In genomic region chr2:60267122-60267521, GRCh38 we compare ENCODE assay signal across 17 cellular contexts.
DNase-seq lines count a peak whose midpoint lies in the region; ATAC-seq lines count a peak whose summit lies in the region.
"Had no signal": no experiment of that assay in that cellular context is flagged by ENCODE, and none has a peak within 500 bp of the region (broad histone marks: within the 10 kb centered on the region; RNA-seq: fewer than 3 reads in every experiment).

No MANE protein-coding gene starts in this region.

- peaks cover 0 to 12% (median 7%) of the 10 kb centered on the region in 4 donors for H3K4me1 Mint-ChIP-seq in naive thymus-derived CD8-positive, alpha-beta T cell
- H3K4me1 Mint-ChIP-seq: CD4-positive, CD25-positive, alpha-beta regulatory T cell; CD8-positive, alpha-beta memory T cell had no signal

- POLR2A ChIA-PET in naive thymus-derived CD8-positive, alpha-beta T cell (lab: Charles Lee), result no interaction called here

- ATAC-seq in Right ventricle myocardium inferior (peak; percentile 45), left cardiac atrium (no peak), left ventricle myocardium superior (peak; percentile 67), HG03378 (IDR thresholded peaks at IDR 0.05; ENCODE audit: unreplicated experiment) (no peak)
- no peak for ATAC-seq in naive thymus-derived CD8-positive, alpha-beta T cell

- H3K36me3 Mint-ChIP-seq in naive thymus-derived CD8-positive, alpha-beta T cell, result no peaks in the 10 kb centered on the region
- H3K36me3 Mint-ChIP-seq: CD4-positive, CD25-positive, alpha-beta regulatory T cell; CD8-positive, alpha-beta memory T cell had no signal

- H3K4me3 Mint-ChIP-seq in naive thymus-derived CD8-positive, alpha-beta T cell, result no peak overlapping the region
- H3K4me3 Mint-ChIP-seq: CD4-positive, CD25-positive, alpha-beta regulatory T cell; CD8-positive, alpha-beta memory T cell had no signal

- intact Hi-C loops in Right ventricle myocardium inferior (cut with DNase I) (no loop called here), left cardiac atrium (cut with DNase I) (no loop called here), left ventricle myocardium superior (cut with micrococcal nuclease) (no loop called here)

- H3K27ac Mint-ChIP-seq in naive thymus-derived CD8-positive, alpha-beta T cell, result no peak overlapping the region
- H3K27ac Mint-ChIP-seq: CD8-positive, alpha-beta memory T cell had no signal

- DNase-seq in Right ventricle myocardium inferior (ENCODE audit: missing footprints) (no peak), left cardiac atrium (no peak), DMS53 (lab: John Stamatoyannopoulos, UW) (peak; percentile 15), DMS53 treated with DMSO at 0.1 percent for 48 hours (lab: John Stamatoyannopoulos, UW; ENCODE audit: unreplicated experiment) (peak; percentile 1), left ventricle myocardium superior (peak; percentile 52)
- no peak for DNase-seq in naive thymus-derived CD8-positive, alpha-beta T cell
- DNase-seq: ACHN; BE2C; C1 segment of cervical spinal cord; CD4-positive, CD25-positive, alpha-beta regulatory T cell; CD8-positive, alpha-beta memory T cell; COR-L47; DMS 273 treated with DMSO at 0.1 percent for 48 hours; DMS79; GDM1; GM23248 had no signal

- peaks cover 0 to 22% (median 8%) of the 10 kb centered on the region in 5 donors for H3K27me3 Mint-ChIP-seq in naive thymus-derived CD8-positive, alpha-beta T cell
- H3K27me3 Mint-ChIP-seq: CD4-positive, CD25-positive, alpha-beta regulatory T cell had no signal

- H3K9me3 Mint-ChIP-seq in naive thymus-derived CD8-positive, alpha-beta T cell, result peaks cover 0 to 4% (median 0%) of the 10 kb centered on the region in 9 donors

Comparison
In these comparisons a context has a peak if more than half of its experiments do, and no peak if none do; other contexts are left out.
1. ATAC-seq: peak in Right ventricle myocardium inferior (single experiment) and left ventricle myocardium superior (single experiment); none in left cardiac atrium (0 of 2), naive thymus-derived CD8-positive, alpha-beta T cell (0 of 2) and HG03378 (single experiment).
2. DNase-seq: peak in DMS53 (single experiment), DMS53 treated with DMSO at 0.1 percent for 48 hours (single experiment) and left ventricle myocardium superior (single experiment); none in Right ventricle myocardium inferior (single experiment), left cardiac atrium (single experiment) and naive thymus-derived CD8-positive, alpha-beta T cell (0 of 10).